21 cellular contexts compared by ENCODE assay signal in genomic region chr5:147084702-147085101, GRCh38.
DNase-seq lines count a peak whose midpoint lies in the region; ATAC-seq and TF ChIP-seq lines count a peak whose summit lies in the region.
"Had no signal": no experiment of that assay in that cellular context is flagged by ENCODE, and none has a peak within 500 bp of the region (broad histone marks: within the 10 kb centered on the region; RNA-seq: fewer than 3 reads in every experiment).

No MANE protein-coding gene starts in this region.

- H3K4me2 ChIP-seq in H9 (ENCODE audit: insufficient read depth, insufficient read length, low read length), result no peak overlapping the region

- H3K4me3 ChIP-seq in HAP-1, result no peak overlapping the region
- no peak overlapping the region for H3K4me3 ChIP-seq in mucosa of descending colon
- H3K4me3 ChIP-seq: right atrium auricular region, vagina had no signal

- no peaks in the 10 kb centered on the region for H3K9me3 ChIP-seq in HAP-1
- no peaks in the 10 kb centered on the region for H3K9me3 ChIP-seq in mucosa of descending colon
- H3K9me3 ChIP-seq in H9 (ENCODE audit: control insufficient read depth, low read depth, low read length), result no peaks in the 10 kb centered on the region
- H3K9me3 ChIP-seq: vagina had no signal

- H3K4me1 ChIP-seq in HAP-1, result no peaks in the 10 kb centered on the region
- no peaks in the 10 kb centered on the region for H3K4me1 ChIP-seq in mucosa of descending colon (ENCODE audit: low read depth)
- H3K4me1 ChIP-seq in H9 (ENCODE audit: insufficient read depth, low read length), result no peaks in the 10 kb centered on the region
- H3K4me1 ChIP-seq: right atrium auricular region, vagina had no signal

- no CpG with 5 or more reads among the region's 1 CpG for WGBS in H9 (ENCODE audit: extremely low coverage, insufficient read length, low lambda C conversion rate)

- no peak overlapping the region for H3K4ac ChIP-seq in H9 (ENCODE audit: low read depth, low read length)

- H2AK5ac ChIP-seq in H9 (ENCODE audit: insufficient read length, low read length), result no peak overlapping the region

- no peak overlapping the region for H3K18ac ChIP-seq in H9 (ENCODE audit: insufficient read length, low read depth, low read length)

- no peak overlapping the region for H3K23ac ChIP-seq in H9 (ENCODE audit: insufficient read length, low read depth, low read length)

- H2BK5ac ChIP-seq in H9 (ENCODE audit: insufficient read length, low read length), result no peak overlapping the region

- H3T11ph ChIP-seq in H9 (ENCODE audit: low read length), result no peak overlapping the region

- no peak for TF ChIP-seq CTCF in mucosa of descending colon (IDR thresholded peaks at IDR 0.05)
- no peak for TF ChIP-seq CTCF in H9 (conservative IDR thresholded peaks at IDR 0.05)

- H3K27me3 ChIP-seq in HAP-1 (ENCODE audit: low read depth) (peaks cover 6% of the 10 kb centered on the region; the same call in 1 of the 2 replicates), H9 (ENCODE audit: insufficient read depth, low read length) (no peaks in the 10 kb centered on the region)
- H3K27me3 ChIP-seq: right atrium auricular region, vagina had no signal

- H3K9ac ChIP-seq in H9 (ENCODE audit: extremely low read depth, insufficient read length, low read length), result no peak overlapping the region

- peak; percentile 4 to 28 for DNase-seq in HAP-1 (ENCODE audit: low spot score in 2 of 2)
- DNase-seq in caudate nucleus (lab: John Stamatoyannopoulos, UW), result peak in 58 of 61 donors; percentile 10 to 90 (median 73)
- peak; percentile 89 for DNase-seq in midbrain (lab: John Stamatoyannopoulos, UW)
- DNase-seq in stimulated activated effector memory CD8-positive, alpha-beta T cell treated with anti-CD3 and anti-CD28 coated beads, Interleukin-12 subunit alpha, Interleukin-12 subunit beta, amount 100 ng/mL, for 72 hours (ENCODE audit: low spot score in 2 of 2), result no peak
- DNase-seq in mucosa of descending colon, result no peak
- no peak for DNase-seq in T-helper 2 cell treated with Interferon-gamma antibody and Interleukin-4, amounts not matched to agents 5 μg/mL and 100 μg/mL, for 36 hours (ENCODE audit: low spot score)
- DNase-seq in H9, result no peak
- DNase-seq in hepatic stellate cell (ENCODE audit: low spot score), result no peak
- DNase-seq: ACHN; activated CD4-positive, alpha-beta T cell treated with anti-CD3 and anti-CD28 coated beads for 36 hours; foreskin fibroblast; NCI-H1105; NCI-H774; nephron progenitor cell; Right ventricle myocardium superior; stimulated activated CD8-positive, alpha-beta memory T cell treated with anti-CD3 and anti-CD28 coated beads, Interleukin-4, amount 100 ng/mL, for 48 hours had no signal

- H4K5ac ChIP-seq in H9 (ENCODE audit: insufficient read length, low read depth, low read length), result no peak overlapping the region

- H3K4me3 Mint-ChIP-seq in stimulated activated effector memory CD8-positive, alpha-beta T cell treated with anti-CD3 and anti-CD28 coated beads, Interleukin-12 subunit alpha, Interleukin-12 subunit beta, amount 100 ng/mL, for 72 hours, result no peak overlapping the region
- H3K4me3 Mint-ChIP-seq in T-helper 2 cell treated with Interferon-gamma antibody and Interleukin-4, amounts not matched to agents 5 μg/mL and 100 μg/mL, for 36 hours, result no peak overlapping the region
- H3K4me3 Mint-ChIP-seq in H9, result no peak overlapping the region
- H3K4me3 Mint-ChIP-seq: activated CD4-positive, alpha-beta T cell treated with anti-CD3 and anti-CD28 coated beads for 36 hours; activated naive CD4-positive, alpha-beta T cell treated with anti-CD3 and anti-CD28 coated beads, Interleukin-2, amount 50 U/mL, for 24 hours; nephron progenitor cell had no signal

- no peak overlapping the region for H2BK15ac ChIP-seq in H9 (ENCODE audit: low read depth, low read length)

- no peaks in the 10 kb centered on the region for H3K4me1 Mint-ChIP-seq in stimulated activated effector memory CD8-positive, alpha-beta T cell treated with anti-CD3 and anti-CD28 coated beads, Interleukin-12 subunit alpha, Interleukin-12 subunit beta, amount 100 ng/mL, for 72 hours
- no peaks in the 10 kb centered on the region for H3K4me1 Mint-ChIP-seq in T-helper 2 cell treated with Interferon-gamma antibody and Interleukin-4, amounts not matched to agents 5 μg/mL and 100 μg/mL, for 36 hours (ENCODE audit: low read depth)
- peaks cover 0 to 6% of the 10 kb centered on the region in 2 experiments; a peak in 3 of 4 replicates for H3K4me1 Mint-ChIP-seq in H9
- H3K4me1 Mint-ChIP-seq: activated CD4-positive, alpha-beta T cell treated with anti-CD3 and anti-CD28 coated beads for 36 hours; activated naive CD4-positive, alpha-beta T cell treated with anti-CD3 and anti-CD28 coated beads, Interleukin-2, amount 50 U/mL, for 24 hours had no signal

- no peaks in the 10 kb centered on the region for H3K79me1 ChIP-seq in H9 (ENCODE audit: insufficient read depth, low read depth, low read length, poor library complexity, severe bottlenecking)

- in situ Hi-C loops in HAP-1 (cut with MboI; ENCODE audit: low sequenced_read_pairs), result no loop called here

- H2AFZ ChIP-seq in H9 (ENCODE audit: low read length), result no peak overlapping the region

- H3K27me3 Mint-ChIP-seq in T-helper 2 cell treated with Interferon-gamma antibody and Interleukin-4, amounts not matched to agents 5 μg/mL and 100 μg/mL, for 36 hours (ENCODE audit: low read depth), result no peaks in the 10 kb centered on the region
- no peaks in the 10 kb centered on the region for H3K27me3 Mint-ChIP-seq in H9 (ENCODE audit: low read depth)
- H3K27me3 Mint-ChIP-seq: activated CD4-positive, alpha-beta T cell treated with anti-CD3 and anti-CD28 coated beads for 36 hours; activated naive CD4-positive, alpha-beta T cell treated with anti-CD3 and anti-CD28 coated beads, Interleukin-2, amount 50 U/mL, for 24 hours had no signal

- peak; percentile 42 for ATAC-seq in stimulated activated effector memory CD8-positive, alpha-beta T cell treated with anti-CD3 and anti-CD28 coated beads, Interleukin-12 subunit alpha, Interleukin-12 subunit beta, amount 100 ng/mL, for 72 hours
- ATAC-seq in mucosa of descending colon, result no peak
- ATAC-seq: activated CD4-positive, alpha-beta T cell treated with anti-CD3 and anti-CD28 coated beads for 36 hours had no signal

- H4K20me1 ChIP-seq in H9 (ENCODE audit: control insufficient read depth, insufficient read depth, insufficient read length), result no peaks in the 10 kb centered on the region

- intact Hi-C loops in mucosa of descending colon (cut with DNase I, micrococcal nuclease), result no loop called here

- no peaks in the 10 kb centered on the region for H3K23me2 ChIP-seq in H9 (ENCODE audit: insufficient read length, low read depth, low read length, poor library complexity, severe bottlenecking)

- no peak overlapping the region for H2BK20ac ChIP-seq in H9 (ENCODE audit: low read depth, low read length, poor library complexity, severe bottlenecking)

- peaks cover 2% of the 10 kb centered on the region for H3K9me3 Mint-ChIP-seq in stimulated activated effector memory CD8-positive, alpha-beta T cell treated with anti-CD3 and anti-CD28 coated beads, Interleukin-12 subunit alpha, Interleukin-12 subunit beta, amount 100 ng/mL, for 72 hours
- H3K9me3 Mint-ChIP-seq in T-helper 2 cell treated with Interferon-gamma antibody and Interleukin-4, amounts not matched to agents 5 μg/mL and 100 μg/mL, for 36 hours, result no peaks in the 10 kb centered on the region
- no peaks in the 10 kb centered on the region for H3K9me3 Mint-ChIP-seq in H9
- H3K9me3 Mint-ChIP-seq: activated naive CD4-positive, alpha-beta T cell treated with anti-CD3 and anti-CD28 coated beads, Interleukin-2, amount 50 U/mL, for 24 hours; nephron progenitor cell had no signal

- H3K14ac ChIP-seq in H9 (ENCODE audit: insufficient read depth, low read length), result no peak overlapping the region

- H2BK12ac ChIP-seq in H9 (ENCODE audit: insufficient read length, low read depth, low read length), result no peak overlapping the region

- no peaks in the 10 kb centered on the region for H3K36me3 Mint-ChIP-seq in stimulated activated effector memory CD8-positive, alpha-beta T cell treated with anti-CD3 and anti-CD28 coated beads, Interleukin-12 subunit alpha, Interleukin-12 subunit beta, amount 100 ng/mL, for 72 hours
- H3K36me3 Mint-ChIP-seq in T-helper 2 cell treated with Interferon-gamma antibody and Interleukin-4, amounts not matched to agents 5 μg/mL and 100 μg/mL, for 36 hours (ENCODE audit: low read depth), result no peaks in the 10 kb centered on the region
- no peaks in the 10 kb centered on the region for H3K36me3 Mint-ChIP-seq in H9 (ENCODE audit: insufficient read depth in 1 of 3, low read depth in 3 of 3)
- H3K36me3 Mint-ChIP-seq: activated naive CD4-positive, alpha-beta T cell treated with anti-CD3 and anti-CD28 coated beads, Interleukin-2, amount 50 U/mL, for 24 hours had no signal

- H4K8ac ChIP-seq in H9 (replicated peaks; ENCODE audit: insufficient read length, low read depth, low read length), result no peak overlapping the region

- no peak overlapping the region for H4K91ac ChIP-seq in H9 (ENCODE audit: insufficient read length, low read depth, low read length)

- no peak overlapping the region for H3K56ac ChIP-seq in H9 (ENCODE audit: insufficient read length, low read depth, low read length)

- H3K27ac Mint-ChIP-seq in stimulated activated effector memory CD8-positive, alpha-beta T cell treated with anti-CD3 and anti-CD28 coated beads, Interleukin-12 subunit alpha, Interleukin-12 subunit beta, amount 100 ng/mL, for 72 hours, result no peak overlapping the region
- H3K27ac Mint-ChIP-seq in T-helper 2 cell treated with Interferon-gamma antibody and Interleukin-4, amounts not matched to agents 5 μg/mL and 100 μg/mL, for 36 hours, result no peak overlapping the region
- H3K27ac Mint-ChIP-seq in H9, result peak overlapping the region in 1 of 3 experiments; percentile 68; a peak in 1 of 7 replicates
- H3K27ac Mint-ChIP-seq: activated CD4-positive, alpha-beta T cell treated with anti-CD3 and anti-CD28 coated beads for 36 hours; activated naive CD4-positive, alpha-beta T cell treated with anti-CD3 and anti-CD28 coated beads, Interleukin-2, amount 50 U/mL, for 24 hours; nephron progenitor cell had no signal

- no peak overlapping the region for H2BK120ac ChIP-seq in H9 (ENCODE audit: low read depth, low read length, poor library complexity, severe bottlenecking)

- H3K27ac ChIP-seq in caudate nucleus (ENCODE audit: low read depth, low read length), result peak overlapping the region; percentile 96
- no peak overlapping the region for H3K27ac ChIP-seq in H9 (ENCODE audit: insufficient read length, low read depth, low read length)
- H3K27ac ChIP-seq: C4-2B, epithelial cell of prostate, right atrium auricular region, vagina had no signal

- no peaks in the 10 kb centered on the region for H3K79me2 ChIP-seq in H9 (ENCODE audit: insufficient read depth, low read length)

- H3K36me3 ChIP-seq in HAP-1 (replicated peaks), result no peaks in the 10 kb centered on the region
- H3K36me3 ChIP-seq in mucosa of descending colon (ENCODE audit: low read depth), result no peaks in the 10 kb centered on the region
- H3K36me3 ChIP-seq: right atrium auricular region, vagina had no signal

Comparison
In these comparisons a context has a peak if more than half of its experiments do, and no peak if none do; other contexts are left out.
1. DNase-seq: peak in HAP-1 (2 of 2), caudate nucleus (58 of 61) and midbrain (single experiment); none in stimulated activated effector memory CD8-positive, alpha-beta T cell treated with anti-CD3 and anti-CD28 coated beads, Interleukin-12 subunit alpha, Interleukin-12 subunit beta, amount 100 ng/mL, for 72 hours (0 of 2), mucosa of descending colon (0 of 3), T-helper 2 cell treated with Interferon-gamma antibody and Interleukin-4, amounts not matched to agents 5 μg/mL and 100 μg/mL, for 36 hours (single experiment), H9 (single experiment) and hepatic stellate cell (single experiment).